In the genomic region with DNA sequence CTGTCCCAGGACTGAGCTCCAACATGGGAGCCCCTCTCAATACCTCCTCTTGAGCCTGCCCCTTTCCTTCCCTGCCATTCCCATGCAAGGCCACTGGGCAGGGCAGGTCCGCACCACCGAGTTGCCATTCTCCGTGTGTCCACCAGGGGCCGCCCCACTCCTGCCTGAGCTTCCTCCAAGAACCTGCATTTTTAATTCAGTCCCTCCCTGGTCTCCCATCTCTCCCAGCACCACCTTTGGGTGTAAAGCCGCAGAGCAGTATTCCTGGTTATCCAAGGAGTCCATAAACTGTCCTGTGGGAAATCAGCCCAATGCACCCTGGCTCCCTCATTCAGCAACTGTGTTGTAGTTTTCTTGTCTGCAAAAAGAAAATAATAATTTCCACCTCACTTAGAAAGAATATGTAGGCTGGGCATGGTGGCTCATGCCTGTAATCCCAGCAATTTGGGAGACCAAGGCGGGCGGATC, we compare ENCODE assay signal across 8 cellular contexts. TPM values are rescaled to one million over a fixed set of nuclear protein-coding genes. Genes with fewer than 3 reads are reported as not detected.
DNase-seq lines count a peak whose midpoint lies in the region; ATAC-seq and TF ChIP-seq lines count a peak whose summit lies in the region.

No MANE protein-coding gene starts in this region.

- no peak for ATAC-seq in HG02852 (IDR thresholded peaks at IDR 0.05; ENCODE audit: unreplicated experiment)

- no peaks in the 10 kb centered on the region for H3K36me3 Mint-ChIP-seq in endothelial cell (ENCODE audit: low read depth, unreplicated experiment)

- TF ChIP-seq EP300 in Ishikawa (IDR thresholded peaks at IDR 0.05; ENCODE audit: borderline replicate concordance), result no peak

- H3K9me3 ChIP-seq in OCI-LY1 (ENCODE audit: low read length), result no peaks in the 10 kb centered on the region

- no peaks in the 10 kb centered on the region for H3K27me3 ChIP-seq in OCI-LY1 (ENCODE audit: insufficient read depth, low read length)

- no peak overlapping the region for H2AFZ ChIP-seq in OCI-LY1 (ENCODE audit: low read length)

- H3K9me3 Mint-ChIP-seq in endothelial cell (ENCODE audit: unreplicated experiment), result no peaks in the 10 kb centered on the region

- H3K79me2 ChIP-seq in OCI-LY1 (ENCODE audit: insufficient read depth, low read length), result no peaks in the 10 kb centered on the region

- H3K4me3 ChIP-seq in OCI-LY1 (ENCODE audit: low read depth, low read length, poor library complexity, severe bottlenecking), result no peak overlapping the region

- H3K36me3 ChIP-seq in OCI-LY1 (ENCODE audit: insufficient read depth, low read length), result no peaks in the 10 kb centered on the region

- DNase-seq in GDM1 (lab: John Stamatoyannopoulos, UW) (peak; percentile 66), endothelial cell (ENCODE audit: low spot score) (peak; percentile 93), midbrain (lab: John Stamatoyannopoulos, UW) (peak; percentile 87)
- DNase-seq in activated CD8-positive, alpha-beta memory T cell treated with anti-CD3 and anti-CD28 coated beads, Interleukin-2, amount 50 U/mL, for 1 hour (ENCODE audit: extremely low read depth), result peak; percentile 23
- peak; percentile 43 to 57 for DNase-seq in stimulated activated CD8-positive, alpha-beta memory T cell treated with anti-CD3 and anti-CD28 coated beads, Interleukin-4, amount 100 ng/mL, for 1 hour (ENCODE audit: low read depth in 2 of 2, low spot score in 1 of 2)

- H3K4me2 ChIP-seq in OCI-LY1 (ENCODE audit: low read length), result no peak overlapping the region

- TF ChIP-seq CTCF in OCI-LY1 (IDR thresholded peaks at IDR 0.05; ENCODE audit: low read length) (peak; percentile 96), endothelial cell (IDR thresholded peaks at IDR 0.05; ENCODE audit: unreplicated experiment) (peak; percentile 97)

- TF ChIP-seq RAD21 in Ishikawa (IDR thresholded peaks at IDR 0.05; ENCODE audit: low read depth), result peak; percentile 98

- no peaks in the 10 kb centered on the region for H3K4me1 ChIP-seq in OCI-LY1 (ENCODE audit: insufficient read depth, low read length, severe bottlenecking)

- no peak overlapping the region for H3K9ac ChIP-seq in OCI-LY1 (ENCODE audit: low read length)

- H3K9me2 ChIP-seq in OCI-LY1 (ENCODE audit: low read depth, low read length), result no peaks in the 10 kb centered on the region

- H3K27me3 Mint-ChIP-seq in endothelial cell (ENCODE audit: unreplicated experiment), result peaks cover 2% of the 10 kb centered on the region

- no peak overlapping the region for H3K4me3 Mint-ChIP-seq in endothelial cell (ENCODE audit: unreplicated experiment)

- no peaks in the 10 kb centered on the region for H4K20me1 ChIP-seq in OCI-LY1 (ENCODE audit: insufficient read depth, low read length)

- H3K4me1 Mint-ChIP-seq in endothelial cell (ENCODE audit: unreplicated experiment), result no peaks in the 10 kb centered on the region

- H3K27ac Mint-ChIP-seq in endothelial cell (ENCODE audit: unreplicated experiment), result no peak overlapping the region

- no peaks in the 10 kb centered on the region for H3F3A ChIP-seq in OCI-LY1 (ENCODE audit: insufficient read depth, low read length)

- no peak overlapping the region for H3K27ac ChIP-seq in OCI-LY1 (ENCODE audit: low read depth, low read length, poor library complexity, severe bottlenecking)

TF ChIP-seq in Ishikawa, 13 proteins besides CTCF, POLR2A, EP300 and RAD21:
- no peak for TF ChIP-seq TEAD4 (IDR thresholded peaks at IDR 0.05)
- TF ChIP-seq FOXM1 (IDR thresholded peaks at IDR 0.05; ENCODE audit: borderline replicate concordance, low read depth), result no peak
- no peak for TF ChIP-seq YY1 (IDR thresholded peaks at IDR 0.05; ENCODE audit: low read depth)
- TF ChIP-seq NFIC (IDR thresholded peaks at IDR 0.05), result no peak

RNA-seq across cellular contexts. Expression of gene ANKRD40CL, which starts 15.9 kb away (rescaled TPM):
- total RNA-seq in endothelial cell (ENCODE audit: unreplicated experiment), result not detected

RNA-seq across cellular contexts. Expression of gene WFIKKN2, which starts 52.2 kb away (rescaled TPM):
- not detected for total RNA-seq in endothelial cell (ENCODE audit: unreplicated experiment)

Comparison
In these comparisons a context has a peak if more than half of its experiments do, and no peak if none do; other contexts are left out.
1. DNase-seq: peak in every context shown above with its lines; median percentile 93 in endothelial cell; 87 in midbrain; 66 in GDM1; 50 in stimulated activated CD8-positive, alpha-beta memory T cell treated with anti-CD3 and anti-CD28 coated beads, Interleukin-4, amount 100 ng/mL, for 1 hour; 23 in activated CD8-positive, alpha-beta memory T cell treated with anti-CD3 and anti-CD28 coated beads, Interleukin-2, amount 50 U/mL, for 1 hour.